In the genomic region with DNA sequence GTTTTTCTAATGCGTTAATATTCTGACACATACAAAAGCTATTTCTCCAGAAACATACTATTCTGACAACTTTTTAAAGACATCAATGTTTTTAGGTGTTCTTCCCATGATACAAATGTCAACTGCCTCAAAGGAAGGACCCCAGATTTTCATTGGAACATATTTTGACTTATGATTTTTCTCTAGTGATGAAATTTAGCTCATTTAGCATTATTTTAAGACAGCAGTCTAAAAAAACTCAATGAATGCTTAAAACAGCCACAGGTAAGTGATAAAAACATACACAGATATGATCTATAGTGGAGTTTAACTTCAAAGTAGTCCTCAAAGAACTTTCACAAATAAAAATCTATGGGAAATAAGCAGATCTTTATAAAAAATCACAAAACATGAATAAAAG, we compare ENCODE assay signal across 9 cellular contexts. TPM values are rescaled to one million over a fixed set of nuclear protein-coding genes. Genes with fewer than 3 reads are reported as not detected.
"Had no signal": no experiment of that assay in that cellular context is flagged by ENCODE, and none has a peak within 500 bp of the region (broad histone marks: within the 10 kb centered on the region; RNA-seq: fewer than 3 reads in every experiment).

No MANE protein-coding gene starts in this region.

- DNase-seq: GDM1, GF-D8 had no signal

- H3K4me3 ChIP-seq: GM12878 had no signal

- FAIRE-seq: G401.6, GM12878, GM12891, GM12892, GM18507, GM19239 had no signal

- ATAC-seq: GM12878 had no signal

RNA-seq across cellular contexts. Expression of a gene that starts 24.9 kb away (rescaled TPM):
- total RNA-seq: G401, GM12878 had no signal
